In the genomic region with DNA sequence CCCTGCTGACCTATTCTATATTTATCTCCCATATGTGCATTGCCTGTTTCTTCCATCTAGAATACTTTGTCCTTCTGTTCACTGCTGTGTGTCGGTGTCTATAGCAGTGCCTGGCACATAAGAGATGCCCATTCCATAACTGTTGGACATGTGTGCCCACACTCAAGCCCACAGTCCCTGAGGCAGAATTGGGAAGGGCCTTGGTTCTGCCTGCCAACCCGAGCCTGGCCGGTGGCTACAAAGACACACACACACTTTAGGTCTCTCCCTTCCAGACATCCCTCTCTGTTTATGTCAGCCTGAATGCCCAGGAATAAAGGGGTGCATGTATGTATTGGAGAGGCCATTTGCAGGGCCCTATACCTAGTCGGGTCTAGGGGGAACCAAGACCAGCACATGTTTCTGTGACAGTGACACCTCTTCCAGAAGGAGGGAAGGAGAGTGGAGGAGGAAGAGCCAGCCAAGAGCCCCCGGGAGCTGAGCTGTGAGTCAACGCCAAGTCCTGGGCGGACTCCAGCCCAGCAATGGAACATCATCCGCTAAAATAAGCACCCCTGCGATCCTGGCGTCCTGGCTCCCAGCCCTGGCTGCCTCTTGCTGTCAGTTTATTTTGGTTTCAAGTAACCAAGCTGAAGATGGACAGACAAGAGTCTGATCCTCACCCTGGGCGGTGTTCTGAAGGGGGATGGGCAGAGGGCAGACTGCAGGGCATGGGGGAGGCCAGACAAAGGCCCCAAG, we compare ENCODE assay signal across 13 cellular contexts. TPM values are rescaled to one million over a fixed set of nuclear protein-coding genes. Genes with fewer than 3 reads are reported as not detected.
DNase-seq lines count a peak whose midpoint lies in the region; ATAC-seq and TF ChIP-seq lines count a peak whose summit lies in the region.
"Had no signal": no experiment of that assay in that cellular context is flagged by ENCODE, and none has a peak within 500 bp of the region (broad histone marks: within the 10 kb centered on the region; RNA-seq: fewer than 3 reads in every experiment).

No MANE protein-coding gene starts in this region.

- H3K36me3 Mint-ChIP-seq in activated naive CD4-positive, alpha-beta T cell treated with anti-CD3 and anti-CD28 coated beads for 36 hours (ENCODE audit: low read depth): peaks cover 15% of the 10 kb centered on the region
- peaks cover 37% of the 10 kb centered on the region for H3K36me3 Mint-ChIP-seq in activated naive CD4-positive, alpha-beta T cell treated with anti-CD3 and anti-CD28 coated beads, Interleukin-2, amount 10 ng/mL, durations not matched to agents 7 days and 5 days
- peaks cover 2% of the 10 kb centered on the region for H3K36me3 Mint-ChIP-seq in chondrocyte (ENCODE audit: low read depth)

- DNase-seq in activated naive CD4-positive, alpha-beta T cell treated with anti-CD3 and anti-CD28 coated beads for 36 hours: no peak
- no peak for DNase-seq in activated naive CD4-positive, alpha-beta T cell treated with anti-CD3 and anti-CD28 coated beads, Interleukin-2, amount 10 ng/mL, durations not matched to agents 7 days and 5 days
- DNase-seq in chondrocyte (ENCODE audit: low spot score) (peak; percentile 53), uterus (peak; percentile 84 to 90), NOMO-1 treated with dmso at 0.1 percent for 144 hours (lab: John Stamatoyannopoulos, UW; ENCODE audit: unreplicated experiment) (no peak)
- DNase-seq: EL, HCEC 1CT, NCI-H526 treated with DMSO at 0.1 percent for 48 hours, testis had no signal

- no peaks in the 10 kb centered on the region for H3K27me3 Mint-ChIP-seq in activated naive CD4-positive, alpha-beta T cell treated with anti-CD3 and anti-CD28 coated beads for 36 hours (ENCODE audit: low read depth)
- H3K27me3 Mint-ChIP-seq in activated naive CD4-positive, alpha-beta T cell treated with anti-CD3 and anti-CD28 coated beads, Interleukin-2, amount 10 ng/mL, durations not matched to agents 7 days and 5 days: no peaks in the 10 kb centered on the region
- peaks cover 18% of the 10 kb centered on the region for H3K27me3 Mint-ChIP-seq in chondrocyte (ENCODE audit: low read depth)

- CTCF ChIA-PET in activated naive CD4-positive, alpha-beta T cell treated with anti-CD3 and anti-CD28 coated beads for 36 hours (lab: Charles Lee): interaction anchor here (4.4 kb wide), 1 partner anchor 40 kb away, joined by 28 read pairs; no protein-coding TSS in a partner anchor
- CTCF ChIA-PET in activated naive CD4-positive, alpha-beta T cell treated with anti-CD3 and anti-CD28 coated beads, Interleukin-2, amount 10 ng/mL, durations not matched to agents 7 days and 5 days (lab: Charles Lee): interaction anchor here (1.6 kb wide), 1 partner anchor 24 kb away, joined by 6 read pairs; no protein-coding TSS in a partner anchor

- TF ChIP-seq CTCF in chondrocyte (IDR thresholded peaks at IDR 0.05): no peak
- no peak for TF ChIP-seq CTCF in uterus (IDR thresholded peaks at IDR 0.05)

- peak overlapping the region; percentile 94 for H3K27ac ChIP-seq in muscle layer of colon (ENCODE audit: low read depth, low read length)
- H3K27ac ChIP-seq in uterus: peak overlapping the region; percentile 79 to 84
- H3K27ac ChIP-seq: testis had no signal

- peak overlapping the region in 1 of 2 donors; percentile 23 for H3K4me3 ChIP-seq in muscle layer of colon (ENCODE audit: low read depth in 1 of 2, low read length in 2 of 2)
- no peak overlapping the region for H3K4me3 ChIP-seq in uterus
- H3K4me3 ChIP-seq: testis had no signal

- H3K27ac Mint-ChIP-seq in activated naive CD4-positive, alpha-beta T cell treated with anti-CD3 and anti-CD28 coated beads for 36 hours: peak overlapping the region; percentile 95
- no peak overlapping the region for H3K27ac Mint-ChIP-seq in activated naive CD4-positive, alpha-beta T cell treated with anti-CD3 and anti-CD28 coated beads, Interleukin-2, amount 10 ng/mL, durations not matched to agents 7 days and 5 days
- peak overlapping the region; percentile 74 for H3K27ac Mint-ChIP-seq in chondrocyte (ENCODE audit: unreplicated experiment)

- no peak overlapping the region for H3K4me3 Mint-ChIP-seq in activated naive CD4-positive, alpha-beta T cell treated with anti-CD3 and anti-CD28 coated beads for 36 hours
- H3K4me3 Mint-ChIP-seq in activated naive CD4-positive, alpha-beta T cell treated with anti-CD3 and anti-CD28 coated beads, Interleukin-2, amount 10 ng/mL, durations not matched to agents 7 days and 5 days: no peak overlapping the region
- H3K4me3 Mint-ChIP-seq in chondrocyte (ENCODE audit: unreplicated experiment): no peak overlapping the region
- H3K4me3 Mint-ChIP-seq: nephron had no signal

- ATAC-seq in GM21717 (IDR thresholded peaks at IDR 0.05; ENCODE audit: unreplicated experiment) (no peak), GM19023 (IDR thresholded peaks at IDR 0.05; ENCODE audit: unreplicated experiment) (no peak)

- H3K9ac ChIP-seq in muscle layer of colon (ENCODE audit: low read length): peak overlapping the region; percentile 35

- H3K9me3 Mint-ChIP-seq in activated naive CD4-positive, alpha-beta T cell treated with anti-CD3 and anti-CD28 coated beads for 36 hours: peaks cover 22% of the 10 kb centered on the region
- peaks cover 36% of the 10 kb centered on the region for H3K9me3 Mint-ChIP-seq in activated naive CD4-positive, alpha-beta T cell treated with anti-CD3 and anti-CD28 coated beads, Interleukin-2, amount 10 ng/mL, durations not matched to agents 7 days and 5 days
- H3K9me3 Mint-ChIP-seq in chondrocyte (ENCODE audit: low read depth): no peaks in the 10 kb centered on the region
- H3K9me3 Mint-ChIP-seq: nephron had no signal

- H3K9me3 ChIP-seq in muscle layer of colon (ENCODE audit: low read length): no peaks in the 10 kb centered on the region
- H3K9me3 ChIP-seq in uterus: no peaks in the 10 kb centered on the region
- H3K9me3 ChIP-seq: testis had no signal

- intact Hi-C loops in activated naive CD4-positive, alpha-beta T cell treated with anti-CD3 and anti-CD28 coated beads for 36 hours (cut with micrococcal nuclease): no loop called here
- intact Hi-C loops in uterus (cut with DNase I; ENCODE audit: low total_unique reads): no loop called here

- H3K36me3 ChIP-seq in muscle layer of colon (ENCODE audit: insufficient read depth, low read length): no peaks in the 10 kb centered on the region
- H3K36me3 ChIP-seq in uterus: no peaks in the 10 kb centered on the region

- TF ChIP-seq POLR2A in uterus (IDR thresholded peaks at IDR 0.05): no peak

- H3K27me3 ChIP-seq in muscle layer of colon (ENCODE audit: control insufficient read depth in 1 of 2, insufficient read depth in 2 of 2, low read length in 2 of 2) (no peaks in the 10 kb centered on the region), uterus (no peaks in the 10 kb centered on the region)
- H3K27me3 ChIP-seq: testis had no signal

- H3K4me1 ChIP-seq in muscle layer of colon (ENCODE audit: insufficient read depth, low read length): peaks cover 59% of the 10 kb centered on the region
- H3K4me1 ChIP-seq in uterus: peaks cover 0 to 5% of the 10 kb centered on the region in 2 donors
- H3K4me1 ChIP-seq: testis had no signal

- peaks cover 54% of the 10 kb centered on the region for H3K4me1 Mint-ChIP-seq in activated naive CD4-positive, alpha-beta T cell treated with anti-CD3 and anti-CD28 coated beads for 36 hours (ENCODE audit: low read depth)
- H3K4me1 Mint-ChIP-seq in activated naive CD4-positive, alpha-beta T cell treated with anti-CD3 and anti-CD28 coated beads, Interleukin-2, amount 10 ng/mL, durations not matched to agents 7 days and 5 days: peaks cover 54% of the 10 kb centered on the region
- H3K4me1 Mint-ChIP-seq in chondrocyte (ENCODE audit: low read depth): peaks cover 41% of the 10 kb centered on the region

RNA-seq across cellular contexts. Expression of gene ASB2, which starts 4.3 kb away (rescaled TPM):
- 1 to 10 TPM; 2.4 to 2.5 TPM for total RNA-seq in activated naive CD4-positive, alpha-beta T cell treated with anti-CD3 and anti-CD28 coated beads for 36 hours
- total RNA-seq in chondrocyte: 0.67 to 1.2 TPM in 2 of 3 replicates, not detected in the other
- total RNA-seq in uterus: 10 to 100 TPM; 11.8 to 84.1 (median 21.0) TPM

RNA-seq across cellular contexts. Expression of gene CCDC197, which starts 16.5 kb away (rescaled TPM):
- not detected for total RNA-seq in activated naive CD4-positive, alpha-beta T cell treated with anti-CD3 and anti-CD28 coated beads for 36 hours
- total RNA-seq in chondrocyte: not detected in 3 replicates
- total RNA-seq in uterus: not detected

RNA-seq across cellular contexts. Expression of gene OTUB2, which starts 45.5 kb away (rescaled TPM):
- total RNA-seq in activated naive CD4-positive, alpha-beta T cell treated with anti-CD3 and anti-CD28 coated beads for 36 hours: 1 to 10 TPM; 1.6 to 1.7 TPM
- 0.99 to 2.1 TPM (median 1.9 TPM) in 3 replicates for total RNA-seq in chondrocyte
- 1 to 10 TPM in 1 of 4 donors, under 1 TPM in 1, not detected in 2; 0.37 to 3.8 TPM for total RNA-seq in uterus

RNA-seq across cellular contexts. Expression of gene FAM181A, which starts 53.5 kb away (rescaled TPM):
- not detected for total RNA-seq in activated naive CD4-positive, alpha-beta T cell treated with anti-CD3 and anti-CD28 coated beads for 36 hours
- total RNA-seq in chondrocyte (not detected in 3 replicates), uterus (under 1 TPM in 1 of 4 donors, not detected in 3; 0.48 TPM)

Comparison
In these comparisons a context has a peak if more than half of its experiments do, and no peak if none do; other contexts are left out.
1. DNase-seq: peak in chondrocyte (single experiment) and uterus (2 of 2); none in activated naive CD4-positive, alpha-beta T cell treated with anti-CD3 and anti-CD28 coated beads for 36 hours (single experiment), activated naive CD4-positive, alpha-beta T cell treated with anti-CD3 and anti-CD28 coated beads, Interleukin-2, amount 10 ng/mL, durations not matched to agents 7 days and 5 days (single experiment) and NOMO-1 treated with dmso at 0.1 percent for 144 hours (single experiment).